ENCODE assay signal across 20 cellular contexts in genomic region chr1:34147301-34147700, GRCh38.
DNase-seq lines count a peak whose midpoint lies in the region; ATAC-seq lines count a peak whose summit lies in the region.
"Had no signal": no experiment of that assay in that cellular context is flagged by ENCODE, and none has a peak within 500 bp of the region (broad histone marks: within the 10 kb centered on the region; RNA-seq: fewer than 3 reads in every experiment).

No MANE protein-coding gene starts in this region.

- no peak overlapping the region for H3K9ac ChIP-seq in BLaER1 treated with 17β-estradiol and CSF1 and Interleukin-3, amounts not matched to agents 10 nM and 100 nM
- H3K9ac ChIP-seq: KMS-11 had no signal

- no peak overlapping the region for H3K4me3 ChIP-seq in BLaER1 treated with 17β-estradiol and CSF1 and Interleukin-3, amounts not matched to agents 10 nM and 100 nM
- H3K4me3 ChIP-seq: GM12878, SJSA1 had no signal

- intact Hi-C loops in head of caudate nucleus (cut with DNase I), result no loop called here

- DNase-seq in DMS53 treated with DMSO at 0.1 percent for 48 hours (lab: John Stamatoyannopoulos, UW; ENCODE audit: unreplicated experiment) (peak; percentile 58), NCI-H510A (lab: John Stamatoyannopoulos, UW) (peak; percentile 90), cerebellar cortex (ENCODE audit: low spot score) (peak; percentile 29), head of caudate nucleus (no peak), inferior parietal cortex (ENCODE audit: extremely low spot score) (no peak)
- DNase-seq: Caco-2, DMS79, GOT3, HFFc6, NCI-H1092 treated with DMSO at 0.1 percent for 48 hours, NCI-H187, NCI-H2171 treated with DMSO at 0.1 percent for 48 hours, NCI-H526, PC-3 had no signal

- H3K27ac ChIP-seq in BLaER1 treated with 17β-estradiol and CSF1 and Interleukin-3, amounts not matched to agents 10 nM and 100 nM, result no peak overlapping the region
- H3K27ac ChIP-seq: KMS-11, SJSA1 had no signal

- no peak for ATAC-seq in GM19324 (IDR thresholded peaks at IDR 0.05; ENCODE audit: low FRiP score, unreplicated experiment)
- ATAC-seq: GM12878, HepG2, PC-3 had no signal

- H3K36me3 ChIP-seq in BLaER1 treated with 17β-estradiol and CSF1 and Interleukin-3, amounts not matched to agents 10 nM and 100 nM, result no peaks in the 10 kb centered on the region
- H3K36me3 ChIP-seq: SJSA1 had no signal

- H3K4me1 ChIP-seq in BLaER1 treated with 17β-estradiol and CSF1 and Interleukin-3, amounts not matched to agents 10 nM and 100 nM, result peaks cover 0 to 10% (median 8%) of the 10 kb centered on the region in 10 experiments; a peak in 11 of 20 replicates
- H3K4me1 ChIP-seq: Caco-2, SJSA1 had no signal

- H3K4me2 ChIP-seq in BLaER1 treated with 17β-estradiol and CSF1 and Interleukin-3, amounts not matched to agents 10 nM and 100 nM, result peak overlapping the region in 8 of 11 experiments; percentile 22 to 57 (median 42); a peak in 11 of 22 replicates
- H3K4me2 ChIP-seq: KMS-11 had no signal

- H3K9me3 ChIP-seq in BLaER1 treated with 17β-estradiol and CSF1 and Interleukin-3, amounts not matched to agents 10 nM and 100 nM (replicated peaks in 1 of 11), result no peaks in the 10 kb centered on the region
- H3K9me3 ChIP-seq: Caco-2, SJSA1 had no signal

- no peaks in the 10 kb centered on the region for H3K27me3 ChIP-seq in BLaER1 treated with 17β-estradiol and CSF1 and Interleukin-3, amounts not matched to agents 10 nM and 100 nM
- H3K27me3 ChIP-seq: SJSA1 had no signal

- H4K20me1 ChIP-seq in BLaER1 treated with 17β-estradiol and CSF1 and Interleukin-3, amounts not matched to agents 10 nM and 100 nM, result no peaks in the 10 kb centered on the region

Comparison
In these comparisons a context has a peak if more than half of its experiments do, and no peak if none do; other contexts are left out.
1. DNase-seq: peak in DMS53 treated with DMSO at 0.1 percent for 48 hours (single experiment), NCI-H510A (single experiment) and cerebellar cortex (single experiment); none in head of caudate nucleus (0 of 42) and inferior parietal cortex (single experiment).